In genomic region chr2:86703704-86704370, GRCh38 we compare ENCODE assay signal across 8 cellular contexts. TPM values are rescaled to one million over a fixed set of nuclear protein-coding genes. Genes with fewer than 3 reads are reported as not detected.
A peak's percentile ranks its signal among the peaks of the same experiment; 100 is the strongest.
DNase-seq lines count a peak whose midpoint lies in the region; ATAC-seq and TF ChIP-seq lines count a peak whose summit lies in the region.

No MANE protein-coding gene starts in this region.

- peak; percentile 41 for DNase-seq in BJ (ENCODE audit: low read depth)
- DNase-seq in NCI-H1436 (lab: John Stamatoyannopoulos, UW), result peak; percentile 69
- DNase-seq in midbrain (lab: John Stamatoyannopoulos, UW), result peak; percentile 21
- DNase-seq in GM13977 (ENCODE audit: low spot score), result no peak
- DNase-seq in naive thymus-derived CD4-positive, alpha-beta T cell, result no peak
- DNase-seq in activated naive CD8-positive, alpha-beta T cell treated with anti-CD3 and anti-CD28 coated beads for 36 hours, result no peak

- no peaks in the 10 kb centered on the region for H3K27me3 ChIP-seq in BJ (ENCODE audit: control insufficient read depth, insufficient read depth, low read length)
- H3K27me3 ChIP-seq in naive thymus-derived CD4-positive, alpha-beta T cell (ENCODE audit: control insufficient read depth in 2 of 2, insufficient read depth in 2 of 2, low read length in 2 of 2), result no peaks in the 10 kb centered on the region

- H3K27ac ChIP-seq in naive thymus-derived CD4-positive, alpha-beta T cell (ENCODE audit: low read depth, low read length), result no peak overlapping the region

- H3K9me3 ChIP-seq in naive thymus-derived CD4-positive, alpha-beta T cell (ENCODE audit: control insufficient read depth in 2 of 3, low read length in 3 of 3), result no peaks in the 10 kb centered on the region

- POLR2A ChIA-PET in BJ (lab: Charles Lee), result no interaction called here
- POLR2A ChIA-PET in naive thymus-derived CD4-positive, alpha-beta T cell (lab: Charles Lee), result no interaction called here

- H3K4me1 ChIP-seq in naive thymus-derived CD4-positive, alpha-beta T cell (ENCODE audit: control insufficient read depth in 2 of 2, insufficient read depth in 2 of 2, low read length in 2 of 2), result no peaks in the 10 kb centered on the region

- intact Hi-C loops in naive thymus-derived CD4-positive, alpha-beta T cell (cut with micrococcal nuclease), result no loop called here

- H3K4me1 Mint-ChIP-seq in brain, result peaks cover 20% of the 10 kb centered on the region
- no peaks in the 10 kb centered on the region for H3K4me1 Mint-ChIP-seq in naive thymus-derived CD4-positive, alpha-beta T cell
- peaks cover 5% of the 10 kb centered on the region for H3K4me1 Mint-ChIP-seq in activated naive CD8-positive, alpha-beta T cell treated with anti-CD3 and anti-CD28 coated beads for 36 hours

- peaks cover 3% of the 10 kb centered on the region for H3K27me3 Mint-ChIP-seq in brain
- peaks cover 0 to 19% (median 0%) of the 10 kb centered on the region in 5 donors for H3K27me3 Mint-ChIP-seq in naive thymus-derived CD4-positive, alpha-beta T cell
- H3K27me3 Mint-ChIP-seq in activated naive CD8-positive, alpha-beta T cell treated with anti-CD3 and anti-CD28 coated beads for 36 hours, result no peaks in the 10 kb centered on the region

- no peak for TF ChIP-seq CTCF in BJ (IDR thresholded peaks at IDR 0.05; ENCODE audit: insufficient read depth, low read depth, low read length)
- no peak for TF ChIP-seq CTCF in brain (conservative IDR thresholded peaks at IDR 0.05)
- no peak for TF ChIP-seq CTCF in GM13977 (IDR thresholded peaks at IDR 0.05; ENCODE audit: extremely low read depth, insufficient read depth, missing control alignments)

- H3K4me3 ChIP-seq in BJ (ENCODE audit: low read depth, low read length), result no peak overlapping the region
- H3K4me3 ChIP-seq in naive thymus-derived CD4-positive, alpha-beta T cell (ENCODE audit: low read length), result no peak overlapping the region

- H3K9me3 Mint-ChIP-seq in brain, result peaks cover 6 to 23% (median 14%) of the 10 kb centered on the region in 5 experiments
- H3K9me3 Mint-ChIP-seq in naive thymus-derived CD4-positive, alpha-beta T cell, result peaks cover 0 to 6% (median 3%) of the 10 kb centered on the region in 11 donors
- H3K9me3 Mint-ChIP-seq in activated naive CD8-positive, alpha-beta T cell treated with anti-CD3 and anti-CD28 coated beads for 36 hours, result peaks cover 3% of the 10 kb centered on the region

- no peaks in the 10 kb centered on the region for H3K36me3 Mint-ChIP-seq in brain
- H3K36me3 Mint-ChIP-seq in naive thymus-derived CD4-positive, alpha-beta T cell, result peaks cover 0 to 4% (median 0%) of the 10 kb centered on the region in 5 donors
- H3K36me3 Mint-ChIP-seq in activated naive CD8-positive, alpha-beta T cell treated with anti-CD3 and anti-CD28 coated beads for 36 hours, result peaks cover 3% of the 10 kb centered on the region

- in situ Hi-C loops in GM13977 (cut with MboI; ENCODE audit: low pct_unique_long_range_greater_than_20kb, low sequenced_read_pairs, unreplicated experiment), result no loop called here

- no peak for ATAC-seq in HG02642 (IDR thresholded peaks at IDR 0.05; ENCODE audit: poor library complexity, unreplicated experiment)
- ATAC-seq in naive thymus-derived CD4-positive, alpha-beta T cell, result no peak

- peak overlapping the region; percentile 9 to 94 (median 80) for H3K27ac Mint-ChIP-seq in brain
- H3K27ac Mint-ChIP-seq in naive thymus-derived CD4-positive, alpha-beta T cell, result no peak overlapping the region
- H3K27ac Mint-ChIP-seq in activated naive CD8-positive, alpha-beta T cell treated with anti-CD3 and anti-CD28 coated beads for 36 hours, result no peak overlapping the region

- CTCF ChIA-PET in BJ (lab: Yijun Ruan, JAX), result interaction anchor here (0.8 kb wide), 1 partner anchor 13 kb away, joined by 3 read pairs; no protein-coding TSS in a partner anchor
- CTCF ChIA-PET in naive thymus-derived CD4-positive, alpha-beta T cell (lab: Charles Lee), result no interaction called here

- peak overlapping the region; percentile 30 to 70 (median 60) for H3K4me3 Mint-ChIP-seq in brain
- no peak overlapping the region for H3K4me3 Mint-ChIP-seq in naive thymus-derived CD4-positive, alpha-beta T cell
- H3K4me3 Mint-ChIP-seq in activated naive CD8-positive, alpha-beta T cell treated with anti-CD3 and anti-CD28 coated beads for 36 hours, result no peak overlapping the region

- H3K36me3 ChIP-seq in BJ (ENCODE audit: control insufficient read depth, insufficient read depth, low read length), result no peaks in the 10 kb centered on the region
- H3K36me3 ChIP-seq in naive thymus-derived CD4-positive, alpha-beta T cell (ENCODE audit: control insufficient read depth in 2 of 3, insufficient read depth in 3 of 3, low read length in 3 of 3), result no peaks in the 10 kb centered on the region

RNA-seq across cellular contexts. Expression of gene RMND5A, which starts 16.3 kb away (rescaled TPM):
- polyA plus RNA-seq in BJ (2011; rRNA removed) (10.8 and 15.9 TPM in 2 replicates), brain (ENCODE audit: insufficient read depth, low read depth, low replicate concordance) (22.5 TPM)
- 16.6 and 26.6 TPM in 2 replicates for polyA minus RNA-seq in BJ (2011; rRNA and poly(A)+ RNA removed)
- 10 to 100 TPM; 24.3 to 42.5 (median 32.0) TPM for total RNA-seq in naive thymus-derived CD4-positive, alpha-beta T cell
- 10 to 100 TPM; 13.0 to 13.9 TPM for polyA plus RNA-seq in naive thymus-derived CD4-positive, alpha-beta T cell
- total RNA-seq in activated naive CD8-positive, alpha-beta T cell treated with anti-CD3 and anti-CD28 coated beads for 36 hours, result 10 to 100 TPM; 63.4 to 65.9 TPM

Comparison
In these comparisons a context has a peak if more than half of its experiments do, and no peak if none do; other contexts are left out.
1. DNase-seq: peak in BJ (single experiment), NCI-H1436 (single experiment) and midbrain (single experiment); none in GM13977 (single experiment), naive thymus-derived CD4-positive, alpha-beta T cell (0 of 9) and activated naive CD8-positive, alpha-beta T cell treated with anti-CD3 and anti-CD28 coated beads for 36 hours (single experiment).
2. H3K27ac Mint-ChIP-seq: peak in brain (5 of 5); none in naive thymus-derived CD4-positive, alpha-beta T cell (0 of 9) and activated naive CD8-positive, alpha-beta T cell treated with anti-CD3 and anti-CD28 coated beads for 36 hours (single experiment).
3. H3K4me3 Mint-ChIP-seq: peak in brain (5 of 5); none in naive thymus-derived CD4-positive, alpha-beta T cell (0 of 10) and activated naive CD8-positive, alpha-beta T cell treated with anti-CD3 and anti-CD28 coated beads for 36 hours (single experiment).